ENCODE assay signal across 9 cellular contexts in the genomic region with DNA sequence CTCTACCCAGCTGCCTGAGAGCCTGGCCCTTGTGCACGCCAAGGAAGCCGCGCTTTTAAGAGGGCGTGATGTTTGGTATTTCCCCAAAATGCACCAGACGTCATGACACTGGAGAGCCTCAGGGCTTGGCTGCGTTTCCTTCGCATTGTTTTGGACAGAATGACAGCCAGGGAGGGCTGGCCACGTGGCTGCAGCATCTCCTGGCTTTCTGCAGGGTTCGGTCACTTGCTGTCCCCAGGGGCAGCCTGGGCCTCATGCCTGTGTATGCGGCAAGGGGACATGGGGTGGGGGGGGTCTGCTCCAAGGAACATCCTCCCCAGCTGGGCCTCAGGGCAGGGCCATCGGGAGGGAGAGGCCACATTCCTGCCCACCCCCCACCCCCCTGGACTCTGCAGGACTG. TPM values are rescaled to one million over a fixed set of nuclear protein-coding genes. Genes with fewer than 3 reads are reported as not detected.
DNase-seq lines count a peak whose midpoint lies in the region; ATAC-seq and TF ChIP-seq lines count a peak whose summit lies in the region.
"Had no signal": no experiment of that assay in that cellular context is flagged by ENCODE, and none has a peak within 500 bp of the region (broad histone marks: within the 10 kb centered on the region; RNA-seq: fewer than 3 reads in every experiment).

No MANE protein-coding gene starts in this region.

- H3K4me3 ChIP-seq in foreskin fibroblast (ENCODE audit: low read depth in 1 of 2, low read length in 2 of 2), result no peak overlapping the region

- no peak for TF ChIP-seq CTCF in foreskin fibroblast (IDR thresholded peaks at IDR 0.05; ENCODE audit: low read depth, low read length)

- ATAC-seq in GM18498 (IDR thresholded peaks at IDR 0.05; ENCODE audit: unreplicated experiment), result no peak

- DNase-seq in DMS 273 (lab: John Stamatoyannopoulos, UW; ENCODE audit: unreplicated experiment) (peak; percentile 52), DMS 273 treated with DMSO at 0.1 percent for 48 hours (lab: John Stamatoyannopoulos, UW) (no peak), RPMI7951 (ENCODE audit: low read depth) (peak; percentile 68), foreskin fibroblast (peak; percentile 45 to 82), retina (peak; percentile 66), occipital lobe (lab: John Stamatoyannopoulos, UW) (no peak), NCI-H2081 (lab: John Stamatoyannopoulos, UW) (no peak)
- DNase-seq: activated CD4-positive, alpha-beta T cell treated with anti-CD3 and anti-CD28 coated beads, Interleukin-2, amount 50 U/mL, for 4 hours had no signal

RNA-seq across cellular contexts. Expression of gene NUDT14, which starts 16.2 kb away (rescaled TPM):
- total RNA-seq in RPMI7951 (2014; rRNA removed; shearing (Covaris generic)), result 3.7 and 4.0 TPM in 2 replicates
- total RNA-seq in occipital lobe, result 18.2 TPM

RNA-seq across cellular contexts. Expression of gene JAG2, which starts 28.7 kb away (rescaled TPM):
- total RNA-seq in RPMI7951 (2014; rRNA removed; shearing (Covaris generic)), result not detected in 2 replicates
- total RNA-seq in occipital lobe, result 31.7 TPM

RNA-seq across cellular contexts. Expression of gene BTBD6, which starts 51.1 kb away (rescaled TPM):
- total RNA-seq in RPMI7951 (2014; rRNA removed; shearing (Covaris generic)), result 43.4 and 44.9 TPM in 2 replicates
- total RNA-seq in occipital lobe, result 45.4 TPM

Comparison
In these comparisons a context has a peak if more than half of its experiments do, and no peak if none do; other contexts are left out.
1. DNase-seq: peak in DMS 273 (single experiment), RPMI7951 (single experiment), foreskin fibroblast (2 of 2) and retina (single experiment); none in DMS 273 treated with DMSO at 0.1 percent for 48 hours (single experiment), occipital lobe (single experiment) and NCI-H2081 (0 of 2).
2. RNA of gene JAG2, which starts 28.7 kb away (total RNA-seq): 31.7 TPM in occipital lobe (single experiment); not detected in RPMI7951; every median in the first group is over 10 times any median in the second.